In genomic region chr10:7337431-7338171, GRCh38 we compare ENCODE assay signal across 10 cellular contexts.
DNase-seq lines count a peak whose midpoint lies in the region; ATAC-seq, FAIRE-seq and TF ChIP-seq lines count a peak whose summit lies in the region.
"Had no signal": no experiment of that assay in that cellular context is flagged by ENCODE, and none has a peak within 500 bp of the region (broad histone marks: within the 10 kb centered on the region; RNA-seq: fewer than 3 reads in every experiment).

No MANE protein-coding gene starts in this region.

- H3K9me3 Mint-ChIP-seq in central memory CD8-positive, alpha-beta T cell: no peaks in the 10 kb centered on the region

- FAIRE-seq in GM12891 (lab: Jason Lieb, UNC): peak; percentile 95

- ATAC-seq in GM19463 (IDR thresholded peaks at IDR 0.05; ENCODE audit: unreplicated experiment): peak; percentile 78
- peak; percentile 76 for ATAC-seq in HG03354 (IDR thresholded peaks at IDR 0.05; ENCODE audit: poor library complexity, severe bottlenecking, unreplicated experiment)
- ATAC-seq in central memory CD8-positive, alpha-beta T cell (replicated peaks; ENCODE audit: extremely low read depth, poor library complexity, severe bottlenecking): peak; percentile 40
- no peak for ATAC-seq in GM18519 (IDR thresholded peaks at IDR 0.05; ENCODE audit: low FRiP score, unreplicated experiment)

- H3K36me3 Mint-ChIP-seq in central memory CD8-positive, alpha-beta T cell (ENCODE audit: insufficient read depth): peaks cover 2% of the 10 kb centered on the region

- H3K27ac Mint-ChIP-seq in central memory CD8-positive, alpha-beta T cell (ENCODE audit: low read depth): no peak overlapping the region

- no peaks in the 10 kb centered on the region for H3K27me3 Mint-ChIP-seq in central memory CD8-positive, alpha-beta T cell

- peak; percentile 34 for DNase-seq in GM12891 (ENCODE audit: insufficient read length, low spot score)
- DNase-seq in central memory CD8-positive, alpha-beta T cell (ENCODE audit: low spot score in 2 of 2): no peak
- no peak for DNase-seq in HK-2 (ENCODE audit: unreplicated experiment)
- no peak for DNase-seq in effector CD4-positive, alpha-beta T cell
- DNase-seq in DMS153 (lab: John Stamatoyannopoulos, UW): no peak
- DNase-seq: NCI-H2171, occipital lobe had no signal

- no peak overlapping the region for H3K4me3 Mint-ChIP-seq in central memory CD8-positive, alpha-beta T cell

- no peak for TF ChIP-seq POLR2A in GM12891 (IDR thresholded peaks at IDR 0.05; ENCODE audit: low read depth, low read length)

- H3K4me1 Mint-ChIP-seq in central memory CD8-positive, alpha-beta T cell: peaks cover 80% of the 10 kb centered on the region

TF ChIP-seq in GM12891, 5 proteins besides CTCF, POLR2A, EP300 and RAD21:
- TF ChIP-seq POLR2AphosphoS5 (IDR thresholded peaks at IDR 0.05; ENCODE audit: low read depth, low read length): no peak
- peak; percentile 95 for TF ChIP-seq SPI1 (IDR thresholded peaks at IDR 0.05; ENCODE audit: low read depth, low read length)
